10 cellular contexts compared by ENCODE assay signal in genomic region chr19:39297931-39298634, GRCh38. TPM values are rescaled to one million over a fixed set of nuclear protein-coding genes. Genes with fewer than 3 reads are reported as not detected.
DNase-seq lines count a peak whose midpoint lies in the region; ATAC-seq and TF ChIP-seq lines count a peak whose summit lies in the region.
"Had no signal": no experiment of that assay in that cellular context is flagged by ENCODE, and none has a peak within 500 bp of the region (broad histone marks: within the 10 kb centered on the region; RNA-seq: fewer than 3 reads in every experiment).

No MANE protein-coding gene starts in this region.

- 65% methylated on average over 17 of the region's 17 CpGs for WGBS in suprapubic skin

- DNase-seq in Right ventricle myocardium superior = peak; percentile 52
- no peak for DNase-seq in right atrium auricular region (ENCODE audit: low spot score)
- peak; percentile 58 for DNase-seq in activated T-helper 1 cell treated with anti-CD3 and anti-CD28 coated beads, Interleukin-12 subunit alpha, Interleukin-12 subunit beta, Interleukin-2, Interleukin-4 antibody, amounts not matched to agents 30 ng/mL and 10 ng/mL and 1 ng/mL, durations not matched to agents 14 hours and 24 hours and 36 hours (ENCODE audit: low spot score)
- DNase-seq in left colon = peak in 1 of 2 donors; percentile 28
- DNase-seq in suprapubic skin (ENCODE audit: low spot score in 2 of 2) = peak; percentile 43 to 65
- DNase-seq in effector CD8-positive, alpha-beta T cell (lab: John Stamatoyannopoulos, UW) = no peak
- DNase-seq in NCI-H1092 (lab: John Stamatoyannopoulos, UW) = no peak

- intact Hi-C loops in Right ventricle myocardium superior (cut with DNase I) = no loop called here
- intact Hi-C loops in activated T-helper 1 cell treated with anti-CD3 and anti-CD28 coated beads, Interleukin-12 subunit alpha, Interleukin-12 subunit beta, Interleukin-2, Interleukin-4 antibody, amounts not matched to agents 30 ng/mL and 10 ng/mL and 1 ng/mL, durations not matched to agents 14 hours and 24 hours and 36 hours (cut with micrococcal nuclease) = no loop called here
- intact Hi-C loops in left colon (cut with DNase I, micrococcal nuclease) = no loop called here

- H3K4me1 ChIP-seq in right atrium auricular region (no peaks in the 10 kb centered on the region), suprapubic skin (no peaks in the 10 kb centered on the region)

- H3K4me3 Mint-ChIP-seq in activated T-helper 1 cell treated with anti-CD3 and anti-CD28 coated beads, Interleukin-12 subunit alpha, Interleukin-12 subunit beta, Interleukin-2, Interleukin-4 antibody, amounts not matched to agents 30 ng/mL and 10 ng/mL and 1 ng/mL, durations not matched to agents 14 hours and 24 hours and 36 hours = no peak overlapping the region
- H3K4me3 Mint-ChIP-seq: nephron had no signal

- no peaks in the 10 kb centered on the region for H3K36me3 Mint-ChIP-seq in activated T-helper 1 cell treated with anti-CD3 and anti-CD28 coated beads, Interleukin-12 subunit alpha, Interleukin-12 subunit beta, Interleukin-2, Interleukin-4 antibody, amounts not matched to agents 30 ng/mL and 10 ng/mL and 1 ng/mL, durations not matched to agents 14 hours and 24 hours and 36 hours (ENCODE audit: low read depth)

- no peak for TF ChIP-seq EP300 in suprapubic skin (IDR thresholded peaks at IDR 0.05)

- peaks cover 5% of the 10 kb centered on the region for H3K27me3 Mint-ChIP-seq in activated T-helper 1 cell treated with anti-CD3 and anti-CD28 coated beads, Interleukin-12 subunit alpha, Interleukin-12 subunit beta, Interleukin-2, Interleukin-4 antibody, amounts not matched to agents 30 ng/mL and 10 ng/mL and 1 ng/mL, durations not matched to agents 14 hours and 24 hours and 36 hours (ENCODE audit: insufficient read depth)

- H3K4me3 ChIP-seq in right atrium auricular region = no peak overlapping the region
- no peak overlapping the region for H3K4me3 ChIP-seq in suprapubic skin

- H3K4me1 Mint-ChIP-seq in activated T-helper 1 cell treated with anti-CD3 and anti-CD28 coated beads, Interleukin-12 subunit alpha, Interleukin-12 subunit beta, Interleukin-2, Interleukin-4 antibody, amounts not matched to agents 30 ng/mL and 10 ng/mL and 1 ng/mL, durations not matched to agents 14 hours and 24 hours and 36 hours (ENCODE audit: low read depth) = peaks cover 32% of the 10 kb centered on the region
- H3K4me1 Mint-ChIP-seq: nephron had no signal

- H3K9me3 ChIP-seq in right atrium auricular region (no peaks in the 10 kb centered on the region), suprapubic skin (no peaks in the 10 kb centered on the region)

- TF ChIP-seq POLR2A in suprapubic skin (IDR thresholded peaks at IDR 0.05) = no peak

- no peaks in the 10 kb centered on the region for H3K36me3 ChIP-seq in right atrium auricular region
- H3K36me3 ChIP-seq in suprapubic skin = no peaks in the 10 kb centered on the region

- no peaks in the 10 kb centered on the region for H3K9me3 Mint-ChIP-seq in activated T-helper 1 cell treated with anti-CD3 and anti-CD28 coated beads, Interleukin-12 subunit alpha, Interleukin-12 subunit beta, Interleukin-2, Interleukin-4 antibody, amounts not matched to agents 30 ng/mL and 10 ng/mL and 1 ng/mL, durations not matched to agents 14 hours and 24 hours and 36 hours
- H3K9me3 Mint-ChIP-seq: nephron had no signal

- no peak for TF ChIP-seq CTCF in right atrium auricular region (IDR thresholded peaks at IDR 0.05)
- TF ChIP-seq CTCF in suprapubic skin (IDR thresholded peaks at IDR 0.05) = no peak

- ATAC-seq in Right ventricle myocardium superior (ENCODE audit: poor library complexity) (no peak), left colon (peak; percentile 52), SK-N-SH treated with all-trans-retinoic acid at 6 μM for 48 hours (no peak)

- no peak overlapping the region for H3K27ac ChIP-seq in right atrium auricular region
- H3K27ac ChIP-seq in suprapubic skin = no peak overlapping the region

- H3K27me3 ChIP-seq in right atrium auricular region (no peaks in the 10 kb centered on the region), suprapubic skin (peaks cover 10% of the 10 kb centered on the region)

- H3K27ac Mint-ChIP-seq in activated T-helper 1 cell treated with anti-CD3 and anti-CD28 coated beads, Interleukin-12 subunit alpha, Interleukin-12 subunit beta, Interleukin-2, Interleukin-4 antibody, amounts not matched to agents 30 ng/mL and 10 ng/mL and 1 ng/mL, durations not matched to agents 14 hours and 24 hours and 36 hours = no peak overlapping the region
- H3K27ac Mint-ChIP-seq: nephron had no signal

TF ChIP-seq in SK-N-SH treated with all-trans-retinoic acid at 6 μM for 48 hours, 23 proteins besides CTCF, POLR2A, EP300 and RAD21 (continues in another document):
- TF ChIP-seq CSDC2 (CRISPR knock-in tag; IDR thresholded peaks at IDR 0.05) (no peak), ZFP30 (CRISPR knock-in tag; IDR thresholded peaks at IDR 0.05) (no peak), TCF4 (CRISPR knock-in tag; IDR thresholded peaks at IDR 0.05; ENCODE audit: borderline replicate concordance) (no peak), CREB5 (CRISPR knock-in tag; IDR thresholded peaks at IDR 0.05; ENCODE audit: low read depth) (no peak), ISL1 (CRISPR knock-in tag; IDR thresholded peaks at IDR 0.05) (no peak), ARNTL (CRISPR knock-in tag; IDR thresholded peaks at IDR 0.05; ENCODE audit: borderline replicate concordance, low read depth) (no peak), RARB (CRISPR knock-in tag; IDR thresholded peaks at IDR 0.05) (no peak)
- TF ChIP-seq, protein P1, sequence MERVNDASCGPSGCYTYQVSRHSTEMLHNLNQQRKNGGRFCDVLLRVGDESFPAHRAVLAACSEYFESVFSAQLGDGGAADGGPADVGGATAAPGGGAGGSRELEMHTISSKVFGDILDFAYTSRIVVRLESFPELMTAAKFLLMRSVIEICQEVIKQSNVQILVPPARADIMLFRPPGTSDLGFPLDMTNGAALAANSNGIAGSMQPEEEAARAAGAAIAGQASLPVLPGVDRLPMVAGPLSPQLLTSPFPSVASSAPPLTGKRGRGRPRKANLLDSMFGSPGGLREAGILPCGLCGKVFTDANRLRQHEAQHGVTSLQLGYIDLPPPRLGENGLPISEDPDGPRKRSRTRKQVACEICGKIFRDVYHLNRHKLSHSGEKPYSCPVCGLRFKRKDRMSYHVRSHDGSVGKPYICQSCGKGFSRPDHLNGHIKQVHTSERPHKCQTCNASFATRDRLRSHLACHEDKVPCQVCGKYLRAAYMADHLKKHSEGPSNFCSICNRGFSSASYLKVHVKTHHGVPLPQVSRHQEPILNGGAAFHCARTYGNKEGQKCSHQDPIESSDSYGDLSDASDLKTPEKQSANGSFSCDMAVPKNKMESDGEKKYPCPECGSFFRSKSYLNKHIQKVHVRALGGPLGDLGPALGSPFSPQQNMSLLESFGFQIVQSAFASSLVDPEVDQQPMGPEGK (CRISPR knock-in tag; IDR thresholded peaks at IDR 0.05; ENCODE audit: borderline replicate concordance) = no peak

RNA-seq across cellular contexts. Expression of gene IFNL1, which starts 1.9 kb away (rescaled TPM):
- total RNA-seq in Right ventricle myocardium superior (not detected), right atrium auricular region (not detected), left colon (not detected), suprapubic skin (not detected)
- 0.23 TPM in 1 of 2 replicates, not detected in the other for total RNA-seq in activated T-helper 1 cell treated with anti-CD3 and anti-CD28 coated beads, Interleukin-12 subunit alpha, Interleukin-12 subunit beta, Interleukin-2, Interleukin-4 antibody, amounts not matched to agents 30 ng/mL and 10 ng/mL and 1 ng/mL, durations not matched to agents 14 hours and 24 hours and 36 hours
- total RNA-seq: A673 had no signal

RNA-seq across cellular contexts. Expression of gene LRFN1, which starts 22.6 kb away (rescaled TPM):
- total RNA-seq in Right ventricle myocardium superior (0.40 TPM), right atrium auricular region (1 to 10 TPM in 1 of 2 donors, under 1 TPM in 1; 0.67 to 1.1 TPM), left colon (under 1 TPM; 0.18 to 0.61 TPM), suprapubic skin (1 to 10 TPM; 1.4 to 2.9 (median 2.0) TPM)
- 5.7 and 6.0 TPM in 2 replicates for total RNA-seq in activated T-helper 1 cell treated with anti-CD3 and anti-CD28 coated beads, Interleukin-12 subunit alpha, Interleukin-12 subunit beta, Interleukin-2, Interleukin-4 antibody, amounts not matched to agents 30 ng/mL and 10 ng/mL and 1 ng/mL, durations not matched to agents 14 hours and 24 hours and 36 hours

RNA-seq across cellular contexts. Expression of gene IFNL2, which starts 29.9 kb away (rescaled TPM):
- total RNA-seq in Right ventricle myocardium superior (not detected), right atrium auricular region (not detected), left colon (not detected), suprapubic skin (not detected)
- not detected in 2 replicates for total RNA-seq in activated T-helper 1 cell treated with anti-CD3 and anti-CD28 coated beads, Interleukin-12 subunit alpha, Interleukin-12 subunit beta, Interleukin-2, Interleukin-4 antibody, amounts not matched to agents 30 ng/mL and 10 ng/mL and 1 ng/mL, durations not matched to agents 14 hours and 24 hours and 36 hours
- total RNA-seq: A673 had no signal

RNA-seq across cellular contexts. Expression of gene GMFG, which starts 37.8 kb away (rescaled TPM):
- total RNA-seq in Right ventricle myocardium superior (17.1 TPM), right atrium auricular region (1 to 10 TPM; 5.3 to 9.7 TPM), left colon (10 to 100 TPM in 1 of 2 donors, 1 to 10 TPM in 1; 7.0 to 17.8 TPM), suprapubic skin (10 to 100 TPM in 1 of 4 donors, 1 to 10 TPM in 3; 1.9 to 16.2 (median 5.8) TPM)
- total RNA-seq in activated T-helper 1 cell treated with anti-CD3 and anti-CD28 coated beads, Interleukin-12 subunit alpha, Interleukin-12 subunit beta, Interleukin-2, Interleukin-4 antibody, amounts not matched to agents 30 ng/mL and 10 ng/mL and 1 ng/mL, durations not matched to agents 14 hours and 24 hours and 36 hours = 355 and 359 TPM in 2 replicates
- total RNA-seq: A673 had no signal

RNA-seq across cellular contexts. Expression of gene SAMD4B, which starts 44.1 kb away (rescaled TPM):
- total RNA-seq in Right ventricle myocardium superior (43.1 TPM), right atrium auricular region (10 to 100 TPM; 48.5 to 97.6 TPM), left colon (10 to 100 TPM; 65.2 to 72.2 TPM), suprapubic skin (100 to 1,000 TPM; 104 to 166 (median 113) TPM)
- total RNA-seq in activated T-helper 1 cell treated with anti-CD3 and anti-CD28 coated beads, Interleukin-12 subunit alpha, Interleukin-12 subunit beta, Interleukin-2, Interleukin-4 antibody, amounts not matched to agents 30 ng/mL and 10 ng/mL and 1 ng/mL, durations not matched to agents 14 hours and 24 hours and 36 hours = 71.3 and 71.8 TPM in 2 replicates

Comparison
In these comparisons a context has a peak if more than half of its experiments do, and no peak if none do; other contexts are left out.
1. DNase-seq: peak in Right ventricle myocardium superior (single experiment), activated T-helper 1 cell treated with anti-CD3 and anti-CD28 coated beads, Interleukin-12 subunit alpha, Interleukin-12 subunit beta, Interleukin-2, Interleukin-4 antibody, amounts not matched to agents 30 ng/mL and 10 ng/mL and 1 ng/mL, durations not matched to agents 14 hours and 24 hours and 36 hours (single experiment) and suprapubic skin (2 of 2); none in right atrium auricular region (single experiment), effector CD8-positive, alpha-beta T cell (single experiment) and NCI-H1092 (single experiment).